Comparison of ENCODE assay signal across 14 cellular contexts in the genomic region with DNA sequence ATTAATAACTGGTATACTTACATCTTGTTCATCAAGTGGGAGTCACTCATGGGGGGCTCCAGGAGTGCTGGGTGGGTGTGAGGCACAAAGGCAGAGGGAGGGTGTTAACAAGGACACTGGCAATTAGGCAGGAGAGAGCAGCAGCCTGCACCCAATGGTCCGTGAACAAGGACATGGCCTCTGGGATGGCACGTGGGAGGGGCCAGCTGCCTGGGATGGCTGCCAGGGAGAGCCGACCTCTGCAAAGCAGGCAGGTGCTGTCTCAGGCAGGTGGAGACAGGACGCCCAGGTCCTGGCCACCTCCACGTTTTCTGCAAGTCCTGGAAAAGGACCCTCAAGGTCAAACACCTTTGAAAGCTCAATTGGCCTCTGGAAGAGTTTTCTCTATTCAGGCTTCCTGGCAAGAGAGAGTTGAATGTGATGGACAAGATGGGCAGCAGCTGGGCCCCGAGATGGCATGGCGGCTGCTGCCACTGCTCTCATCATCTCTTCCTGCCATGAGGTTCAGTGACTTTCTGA.
DNase-seq lines count a peak whose midpoint lies in the region; ATAC-seq lines count a peak whose summit lies in the region.
"Had no signal": no experiment of that assay in that cellular context is flagged by ENCODE, and none has a peak within 500 bp of the region (broad histone marks: within the 10 kb centered on the region; RNA-seq: fewer than 3 reads in every experiment).

No MANE protein-coding gene starts in this region.

- ATAC-seq in left lobe of liver: peak; percentile 65
- no peak for ATAC-seq in left ventricle myocardium superior
- ATAC-seq in HG03460 (IDR thresholded peaks at IDR 0.05; ENCODE audit: unreplicated experiment): no peak
- ATAC-seq: left colon; stimulated activated naive CD8-positive, alpha-beta T cell treated with anti-CD3 and anti-CD28 coated beads, Interleukin-15, amount 100 ng/mL, for 72 hours had no signal

- DNase-seq in DMS153 treated with DMSO at 0.1 percent for 48 hours (lab: John Stamatoyannopoulos, UW; ENCODE audit: unreplicated experiment) (peak; percentile 50), NCI-H187 treated with DMSO at 0.1 percent for 48 hours (lab: John Stamatoyannopoulos, UW) (peak; percentile 52), NCI-H526 treated with DMSO at 0.1 percent for 48 hours (lab: John Stamatoyannopoulos, UW) (peak; percentile 50), left lobe of liver (ENCODE audit: low spot score) (no peak), left ventricle myocardium superior (no peak), cerebellar nuclear complex (lab: John Stamatoyannopoulos, UW) (no peak), SK-N-DZ (ENCODE audit: low spot score) (no peak)
- DNase-seq: activated CD4-positive, alpha-beta T cell treated with anti-CD3 and anti-CD28 coated beads for 4 hours; CD4-positive, alpha-beta memory T cell; IMR-90; MG63; stimulated activated naive CD8-positive, alpha-beta T cell treated with anti-CD3 and anti-CD28 coated beads, Interleukin-15, amount 100 ng/mL, for 72 hours had no signal

- intact Hi-C loops in left ventricle myocardium superior (cut with micrococcal nuclease): no loop called here

Comparison
In these comparisons a context has a peak if more than half of its experiments do, and no peak if none do; other contexts are left out.
1. DNase-seq: peak in DMS153 treated with DMSO at 0.1 percent for 48 hours (single experiment), NCI-H187 treated with DMSO at 0.1 percent for 48 hours (single experiment) and NCI-H526 treated with DMSO at 0.1 percent for 48 hours (single experiment); none in left lobe of liver (single experiment), left ventricle myocardium superior (single experiment), cerebellar nuclear complex (0 of 2) and SK-N-DZ (single experiment).